In genomic region chr1:232467073-232467760, GRCh38 we compare ENCODE assay signal across 19 cellular contexts.
"Had no signal": no experiment of that assay in that cellular context is flagged by ENCODE, and none has a peak within 500 bp of the region (broad histone marks: within the 10 kb centered on the region; RNA-seq: fewer than 3 reads in every experiment).

No MANE protein-coding gene starts in this region.

- H3K27ac ChIP-seq: heart right ventricle, left lung had no signal

- FAIRE-seq: bronchial epithelial cell, endothelial cell of umbilical vein, frontal cortex had no signal

- H3K27me3 ChIP-seq: heart right ventricle, left lung had no signal

- H3K4me2 ChIP-seq: smooth muscle cell had no signal

- H3K36me3 Mint-ChIP-seq: naive thymus-derived CD8-positive, alpha-beta T cell; stimulated activated memory B cell treated with anti-CD40 and anti-IgM and Interleukin-4, amounts not matched to agents 10 μg/mL and 1 μg/mL and 100 μg/mL, for 72 hours had no signal

- DNase-seq: activated CD4-positive, alpha-beta T cell treated with anti-CD3 and anti-CD28 coated beads for 36 hours; activated CD8-positive, alpha-beta memory T cell treated with anti-CD3 and anti-CD28 coated beads, Interleukin-2, amount 50 U/mL, for 4 hours; activated CD8-positive, alpha-beta T cell treated with anti-CD3 and anti-CD28 coated beads for 36 hours; aorta; heart right ventricle; islet precursor cell; left lung; mucosa of descending colon; occipital lobe; right cardiac atrium; T-helper 9 cell; trophoblast cell had no signal

- H3K9me3 Mint-ChIP-seq: activated CD8-positive, alpha-beta T cell treated with anti-CD3 and anti-CD28 coated beads for 36 hours; naive thymus-derived CD8-positive, alpha-beta T cell; stimulated activated memory B cell treated with anti-CD40 and anti-IgM and Interleukin-4, amounts not matched to agents 10 μg/mL and 1 μg/mL and 100 μg/mL, for 72 hours had no signal

- H3K4me3 Mint-ChIP-seq: activated CD4-positive, alpha-beta T cell treated with anti-CD3 and anti-CD28 coated beads for 36 hours; activated CD8-positive, alpha-beta T cell treated with anti-CD3 and anti-CD28 coated beads for 36 hours; naive thymus-derived CD8-positive, alpha-beta T cell; stimulated activated memory B cell treated with anti-CD40 and anti-IgM and Interleukin-4, amounts not matched to agents 10 μg/mL and 1 μg/mL and 100 μg/mL, for 72 hours had no signal

- ATAC-seq: activated CD4-positive, alpha-beta T cell treated with anti-CD3 and anti-CD28 coated beads for 36 hours; activated CD8-positive, alpha-beta T cell treated with anti-CD3 and anti-CD28 coated beads for 36 hours; heart right ventricle; left lung; mucosa of descending colon; right cardiac atrium; stimulated activated memory B cell treated with anti-CD40 and anti-IgM and Interleukin-4, amounts not matched to agents 10 μg/mL and 1 μg/mL and 100 μg/mL, for 72 hours had no signal

- H3K27ac Mint-ChIP-seq: activated CD4-positive, alpha-beta T cell treated with anti-CD3 and anti-CD28 coated beads for 36 hours; activated CD8-positive, alpha-beta T cell treated with anti-CD3 and anti-CD28 coated beads for 36 hours; naive thymus-derived CD8-positive, alpha-beta T cell; progenitor cell of endocrine pancreas; stimulated activated memory B cell treated with anti-CD40 and anti-IgM and Interleukin-4, amounts not matched to agents 10 μg/mL and 1 μg/mL and 100 μg/mL, for 72 hours had no signal

- H3K9me3 ChIP-seq: heart right ventricle, left lung, mucosa of descending colon had no signal

- H3K4me1 Mint-ChIP-seq: stimulated activated memory B cell treated with anti-CD40 and anti-IgM and Interleukin-4, amounts not matched to agents 10 μg/mL and 1 μg/mL and 100 μg/mL, for 72 hours had no signal

- H3K4me1 ChIP-seq: left lung had no signal

- H3K4me3 ChIP-seq: heart right ventricle, left lung, mucosa of descending colon, smooth muscle cell had no signal

- H3K27me3 Mint-ChIP-seq: activated CD4-positive, alpha-beta T cell treated with anti-CD3 and anti-CD28 coated beads for 36 hours; activated CD8-positive, alpha-beta T cell treated with anti-CD3 and anti-CD28 coated beads for 36 hours; naive thymus-derived CD8-positive, alpha-beta T cell; progenitor cell of endocrine pancreas; stimulated activated memory B cell treated with anti-CD40 and anti-IgM and Interleukin-4, amounts not matched to agents 10 μg/mL and 1 μg/mL and 100 μg/mL, for 72 hours had no signal
